9 cellular contexts compared by ENCODE assay signal in the genomic region with DNA sequence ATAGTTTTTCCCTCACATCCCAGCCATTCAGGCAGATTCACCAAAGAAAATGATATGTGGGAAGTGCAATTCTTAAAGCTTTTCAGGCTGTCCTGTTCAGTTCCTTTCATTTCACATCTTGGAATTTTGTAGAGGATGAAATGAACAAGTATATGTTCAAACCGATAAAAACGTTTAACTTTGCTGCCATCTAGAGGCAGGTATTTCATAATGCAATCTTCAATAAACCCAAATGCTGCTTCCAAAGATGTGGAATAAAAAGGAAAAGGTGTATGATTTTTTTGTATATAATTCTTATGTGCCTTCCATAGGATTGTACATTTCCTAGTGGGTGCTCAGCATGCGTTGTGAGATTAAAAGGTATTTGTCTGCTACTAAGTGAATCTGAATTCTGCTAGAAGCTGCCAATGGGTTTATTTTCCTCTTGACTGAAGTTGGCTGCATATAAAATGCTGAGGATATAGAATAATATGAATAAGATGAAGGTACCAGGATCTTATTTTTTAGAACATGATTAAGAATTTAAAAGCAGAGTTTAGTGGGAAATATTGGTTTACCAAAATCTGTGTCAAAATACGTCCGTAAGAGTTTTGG.
DNase-seq lines count a peak whose midpoint lies in the region; ATAC-seq and TF ChIP-seq lines count a peak whose summit lies in the region.
"Had no signal": no experiment of that assay in that cellular context is flagged by ENCODE, and none has a peak within 500 bp of the region (broad histone marks: within the 10 kb centered on the region; RNA-seq: fewer than 3 reads in every experiment).

No MANE protein-coding gene starts in this region.

- H3K9me3 ChIP-seq in OCI-LY1 (ENCODE audit: low read length), result no peaks in the 10 kb centered on the region
- no peaks in the 10 kb centered on the region for H3K9me3 ChIP-seq in endodermal cell (ENCODE audit: control insufficient read depth, low read length)
- H3K9me3 ChIP-seq in T-helper 17 cell (ENCODE audit: control insufficient read depth, low read length, poor library complexity, severe bottlenecking), result no peaks in the 10 kb centered on the region

- no peaks in the 10 kb centered on the region for H3K79me2 ChIP-seq in OCI-LY1 (ENCODE audit: insufficient read depth, low read length)

- H3K36me3 Mint-ChIP-seq in endodermal cell (ENCODE audit: low read depth), result peaks cover 5% of the 10 kb centered on the region
- H3K36me3 Mint-ChIP-seq in T-helper 17 cell (ENCODE audit: low read depth), result no peaks in the 10 kb centered on the region

- no peak overlapping the region for H2AFZ ChIP-seq in OCI-LY1 (ENCODE audit: low read length)

- no peak overlapping the region for H3K4me3 Mint-ChIP-seq in endodermal cell
- no peak overlapping the region for H3K4me3 Mint-ChIP-seq in T-helper 17 cell
- H3K4me3 Mint-ChIP-seq: stimulated activated naive CD8-positive, alpha-beta T cell treated with anti-CD3 and anti-CD28 coated beads, Interleukin-15, Interleukin-2, amounts not matched to agents 100 ng/mL and 50 ng/mL, for 24 hours had no signal

- no peak overlapping the region for H3K27ac ChIP-seq in OCI-LY1 (ENCODE audit: low read depth, low read length, poor library complexity, severe bottlenecking)
- no peak overlapping the region for H3K27ac ChIP-seq in endodermal cell (ENCODE audit: low read depth, low read length)

- peak; percentile 64 for TF ChIP-seq CTCF in AG10803 (conservative IDR thresholded peaks at IDR 0.05; ENCODE audit: low read length)
- peak; percentile 22 for TF ChIP-seq CTCF in HFF-Myc (IDR thresholded peaks at IDR 0.05; ENCODE audit: low read depth, low read length, missing control alignments)
- peak; percentile 74 for TF ChIP-seq CTCF in OCI-LY1 (IDR thresholded peaks at IDR 0.05; ENCODE audit: low read length)
- TF ChIP-seq CTCF in endodermal cell (conservative IDR thresholded peaks at IDR 0.05), result peak; percentile 79

- H3K4me2 ChIP-seq in OCI-LY1 (ENCODE audit: low read length), result no peak overlapping the region

- no peaks in the 10 kb centered on the region for H3K9me3 Mint-ChIP-seq in endodermal cell
- H3K9me3 Mint-ChIP-seq: stimulated activated naive CD8-positive, alpha-beta T cell treated with anti-CD3 and anti-CD28 coated beads, Interleukin-15, Interleukin-2, amounts not matched to agents 100 ng/mL and 50 ng/mL, for 24 hours had no signal

- no peak overlapping the region for H3K9ac ChIP-seq in OCI-LY1 (ENCODE audit: low read length)
- H3K9ac ChIP-seq in endodermal cell (ENCODE audit: extremely low read depth, low read length, poor library complexity, severe bottlenecking), result no peak overlapping the region

- H3K4me1 Mint-ChIP-seq in endodermal cell, result peaks cover 10% of the 10 kb centered on the region
- H3K4me1 Mint-ChIP-seq in T-helper 17 cell, result no peaks in the 10 kb centered on the region

- H3K36me3 ChIP-seq in OCI-LY1 (ENCODE audit: insufficient read depth, low read length) (no peaks in the 10 kb centered on the region), endodermal cell (ENCODE audit: control insufficient read depth, insufficient read depth, low read length) (peaks cover 14% of the 10 kb centered on the region)

- ATAC-seq in T-helper 17 cell, result no peak

- H4K20me1 ChIP-seq in OCI-LY1 (ENCODE audit: insufficient read depth, low read length), result no peaks in the 10 kb centered on the region

- 49 to 77% methylated on average over 3 to 5 of the region's 5 CpGs for WGBS in endodermal cell (ENCODE audit: insufficient coverage in 1 of 2, insufficient read length in 1 of 2), 2 experiments

- no peak overlapping the region for H3K4me3 ChIP-seq in AG10803 (ENCODE audit: low read length)
- no peak overlapping the region for H3K4me3 ChIP-seq in HFF-Myc (replicated peaks; ENCODE audit: low read depth, low read length)
- no peak overlapping the region for H3K4me3 ChIP-seq in OCI-LY1 (ENCODE audit: low read depth, low read length, poor library complexity, severe bottlenecking)
- H3K4me3 ChIP-seq in endodermal cell (ENCODE audit: low read length), result no peak overlapping the region

- no peaks in the 10 kb centered on the region for H3K27me3 Mint-ChIP-seq in endodermal cell (ENCODE audit: insufficient read depth)
- H3K27me3 Mint-ChIP-seq in T-helper 17 cell, result no peaks in the 10 kb centered on the region
- H3K27me3 Mint-ChIP-seq: stimulated activated naive CD8-positive, alpha-beta T cell treated with anti-CD3 and anti-CD28 coated beads, Interleukin-15, Interleukin-2, amounts not matched to agents 100 ng/mL and 50 ng/mL, for 24 hours had no signal

- DNase-seq in AG10803 (ENCODE audit: low read depth) (peak; percentile 73), HFF-Myc (ENCODE audit: extremely low read depth, low read depth) (peak; percentile 55), endodermal cell (no peak), midbrain (lab: John Stamatoyannopoulos, UW) (peak; percentile 62), T-helper 17 cell (no peak), NCI-H524 treated with DMSO at 0.1 percent for 48 hours (lab: John Stamatoyannopoulos, UW) (no peak)
- no peak for DNase-seq in activated CD4-positive, alpha-beta T cell treated with anti-CD3 and anti-CD28 coated beads, Interleukin-2, amount 50 U/mL, for 4 hours

- no peaks in the 10 kb centered on the region for H3K9me2 ChIP-seq in OCI-LY1 (ENCODE audit: low read depth, low read length)

- no peaks in the 10 kb centered on the region for H3K27me3 ChIP-seq in OCI-LY1 (ENCODE audit: insufficient read depth, low read length)
- H3K27me3 ChIP-seq in endodermal cell (ENCODE audit: control insufficient read depth, insufficient read depth, low read length, poor library complexity, severe bottlenecking), result no peaks in the 10 kb centered on the region

- H3K27ac Mint-ChIP-seq in endodermal cell, result no peak overlapping the region
- H3K27ac Mint-ChIP-seq in T-helper 17 cell, result no peak overlapping the region
- H3K27ac Mint-ChIP-seq: stimulated activated naive CD8-positive, alpha-beta T cell treated with anti-CD3 and anti-CD28 coated beads, Interleukin-15, Interleukin-2, amounts not matched to agents 100 ng/mL and 50 ng/mL, for 24 hours had no signal

- H3K4me1 ChIP-seq in OCI-LY1 (ENCODE audit: insufficient read depth, low read length, severe bottlenecking), result no peaks in the 10 kb centered on the region
- H3K4me1 ChIP-seq in endodermal cell (ENCODE audit: control insufficient read depth, insufficient read depth, low read length), result no peaks in the 10 kb centered on the region

- H3F3A ChIP-seq in OCI-LY1 (ENCODE audit: insufficient read depth, low read length), result no peaks in the 10 kb centered on the region

Comparison
In these comparisons a context has a peak if more than half of its experiments do, and no peak if none do; other contexts are left out.
1. DNase-seq: peak in AG10803 (single experiment), HFF-Myc (single experiment) and midbrain (single experiment); none in endodermal cell (single experiment), activated CD4-positive, alpha-beta T cell treated with anti-CD3 and anti-CD28 coated beads, Interleukin-2, amount 50 U/mL, for 4 hours (0 of 2), T-helper 17 cell (0 of 3) and NCI-H524 treated with DMSO at 0.1 percent for 48 hours (single experiment).
2. CTCF ChIP-seq: peak in every context shown above with its lines; median percentile 79 in endodermal cell; 74 in OCI-LY1; 64 in AG10803; 22 in HFF-Myc.